ENCODE assay signal across 16 cellular contexts in the genomic region with DNA sequence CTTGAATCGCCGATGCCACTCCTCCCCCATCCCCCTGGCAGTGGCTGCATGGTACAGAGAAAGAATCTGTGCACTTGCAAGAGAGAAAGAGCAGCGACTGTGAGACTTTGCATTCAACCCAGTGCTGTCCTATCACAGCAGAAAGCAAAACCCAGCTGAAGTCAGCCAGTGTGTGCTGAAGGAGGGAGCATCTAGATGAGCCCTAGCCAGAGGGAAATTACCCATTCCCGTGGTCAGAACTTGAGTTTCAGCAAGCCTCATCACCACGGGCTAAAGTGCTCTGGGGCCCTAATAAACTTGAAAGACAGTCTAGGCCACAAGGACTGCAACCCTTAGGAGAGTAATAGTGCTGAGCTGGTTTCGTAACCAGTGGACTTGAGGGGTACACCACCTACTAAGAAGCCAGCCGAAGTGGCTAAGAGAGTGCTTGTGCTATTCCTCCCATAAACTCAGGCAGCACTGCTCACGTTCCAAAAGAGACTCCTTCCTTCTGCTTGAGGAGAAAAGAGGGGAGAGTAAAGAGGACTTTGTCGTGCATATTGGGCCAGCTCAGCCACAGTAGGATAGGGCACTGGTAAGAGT.
"Had no signal": no experiment of that assay in that cellular context is flagged by ENCODE, and none has a peak within 500 bp of the region (broad histone marks: within the 10 kb centered on the region; RNA-seq: fewer than 3 reads in every experiment).

No MANE protein-coding gene starts in this region.

- H3K9ac ChIP-seq: parathyroid adenoma had no signal

- H3K4me3 Mint-ChIP-seq: activated T-helper 17 cell treated with anti-CD3 and anti-CD28 coated beads, Interleukin-2, amount 50 U/mL, for 72 hours; naive B cell; stimulated activated effector memory CD8-positive, alpha-beta T cell treated with anti-CD3 and anti-CD28 coated beads, Interleukin-12 subunit alpha, Interleukin-12 subunit beta, amount 100 ng/mL, for 72 hours had no signal

- H3K4me3 ChIP-seq: gastroesophageal sphincter, heart right ventricle, tibial artery, uterus had no signal

- H3K27me3 ChIP-seq: heart right ventricle, uterus had no signal

- H3K79me2 ChIP-seq: parathyroid adenoma had no signal

- H3K9me3 Mint-ChIP-seq: activated T-helper 17 cell treated with anti-CD3 and anti-CD28 coated beads, Interleukin-2, amount 50 U/mL, for 72 hours; naive B cell; stimulated activated effector memory CD8-positive, alpha-beta T cell treated with anti-CD3 and anti-CD28 coated beads, Interleukin-12 subunit alpha, Interleukin-12 subunit beta, amount 100 ng/mL, for 72 hours had no signal

- H3K9me3 ChIP-seq: gastroesophageal sphincter, heart right ventricle, tibial artery, uterus had no signal

- H3K36me3 Mint-ChIP-seq: naive B cell; stimulated activated effector memory CD8-positive, alpha-beta T cell treated with anti-CD3 and anti-CD28 coated beads, Interleukin-12 subunit alpha, Interleukin-12 subunit beta, amount 100 ng/mL, for 72 hours had no signal

- H2AFZ ChIP-seq: parathyroid adenoma had no signal

- H3K27ac Mint-ChIP-seq: activated T-helper 17 cell treated with anti-CD3 and anti-CD28 coated beads, Interleukin-2, amount 50 U/mL, for 72 hours; naive B cell; stimulated activated effector memory CD8-positive, alpha-beta T cell treated with anti-CD3 and anti-CD28 coated beads, Interleukin-12 subunit alpha, Interleukin-12 subunit beta, amount 100 ng/mL, for 72 hours had no signal

- H3K27ac ChIP-seq: gastroesophageal sphincter, heart right ventricle, parathyroid adenoma, tibial artery, uterus had no signal

- H3K36me3 ChIP-seq: gastroesophageal sphincter, heart right ventricle, tibial artery, uterus had no signal

- H3K4me1 Mint-ChIP-seq: activated T-helper 17 cell treated with anti-CD3 and anti-CD28 coated beads, Interleukin-2, amount 50 U/mL, for 72 hours; naive B cell; stimulated activated effector memory CD8-positive, alpha-beta T cell treated with anti-CD3 and anti-CD28 coated beads, Interleukin-12 subunit alpha, Interleukin-12 subunit beta, amount 100 ng/mL, for 72 hours had no signal

- DNase-seq: activated CD4-positive, alpha-beta T cell treated with anti-CD3 and anti-CD28 coated beads, Interleukin-2, amount 50 U/mL, for 4 hours; activated CD4-positive, CD25-positive, alpha-beta regulatory T cell treated with anti-CD3 and anti-CD28 coated beads, Interleukin-2, amount 50 U/mL, for 72 hours; activated naive CD4-positive, alpha-beta T cell treated with Interleukin-2 at 50 U/mL for 16 hours; activated T-cell treated with anti-CD3 and anti-CD28 coated beads for 4 hours; aorta; dermis blood vessel endothelial cell; heart right ventricle; naive B cell; stimulated activated CD4-positive, alpha-beta T cell treated with anti-CD3 and anti-CD28 coated beads, Interleukin-12 subunit alpha, Interleukin-12 subunit beta, amount 100 ng/mL, for 4 hours; stimulated activated CD4-positive, alpha-beta T cell treated with anti-CD3 and anti-CD28 coated beads, Interleukin-2, amount 100 ng/mL, for 24 hours; tibial artery; uterus had no signal

- H3K4me1 ChIP-seq: tibial artery, uterus had no signal

- ATAC-seq: activated T-helper 17 cell treated with anti-CD3 and anti-CD28 coated beads, Interleukin-2, amount 50 U/mL, for 72 hours; gastroesophageal sphincter; stimulated activated effector memory CD8-positive, alpha-beta T cell treated with anti-CD3 and anti-CD28 coated beads, Interleukin-12 subunit alpha, Interleukin-12 subunit beta, amount 100 ng/mL, for 72 hours had no signal
